22 cellular contexts compared by ENCODE assay signal in the genomic region with DNA sequence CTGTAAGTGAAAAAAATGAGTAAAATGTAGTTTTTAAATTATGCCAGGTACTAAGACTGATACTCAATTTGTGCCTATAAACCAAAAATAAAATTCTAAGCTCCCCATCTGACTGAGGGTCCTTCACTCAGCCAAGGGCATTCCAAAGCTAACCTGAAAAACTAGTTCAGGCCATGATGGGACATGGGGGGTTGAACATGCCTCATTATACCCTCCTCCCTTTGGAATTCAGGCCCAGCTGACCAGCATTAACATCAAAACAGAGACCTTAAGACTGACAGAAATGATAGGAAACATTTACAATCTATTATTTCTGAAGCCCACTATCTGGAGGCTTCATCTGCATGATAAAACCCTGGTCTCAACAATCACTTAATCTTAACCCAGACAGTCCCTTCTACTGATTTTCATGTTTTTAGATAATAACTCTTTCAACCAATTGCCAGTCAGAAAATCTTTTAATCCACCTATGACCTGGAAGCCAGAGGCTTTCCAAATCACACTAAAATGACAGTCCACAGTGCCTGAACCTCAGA.
DNase-seq lines count a peak whose midpoint lies in the region; ATAC-seq, FAIRE-seq and TF ChIP-seq lines count a peak whose summit lies in the region.
"Had no signal": no experiment of that assay in that cellular context is flagged by ENCODE, and none has a peak within 500 bp of the region (broad histone marks: within the 10 kb centered on the region; RNA-seq: fewer than 3 reads in every experiment).

No MANE protein-coding gene starts in this region.

- TF ChIP-seq CTCF in GM23338 (conservative IDR thresholded peaks at IDR 0.05; ENCODE audit: low read depth in 2 of 2): no peak

- H3K27me3 ChIP-seq in GM23338 (ENCODE audit: insufficient read depth): peaks cover 43% of the 10 kb centered on the region
- peaks cover 9% of the 10 kb centered on the region for H3K27me3 ChIP-seq in iPS DF 6.9 (ENCODE audit: control insufficient read depth, insufficient read depth, low read length)
- H3K27me3 ChIP-seq in naive thymus-derived CD4-positive, alpha-beta T cell (ENCODE audit: control insufficient read depth in 2 of 2, insufficient read depth in 2 of 2, low read length in 2 of 2): no peaks in the 10 kb centered on the region
- no peaks in the 10 kb centered on the region for H3K27me3 ChIP-seq in small intestine (ENCODE audit: control insufficient read depth in 2 of 2, insufficient read depth in 2 of 2, low read length in 2 of 2)

- no peak for TF ChIP-seq RAD21 in Ishikawa (IDR thresholded peaks at IDR 0.05; ENCODE audit: low read depth)

- H3K9me3 ChIP-seq in iPS DF 6.9 (ENCODE audit: control insufficient read depth, insufficient read depth, low read length) (no peaks in the 10 kb centered on the region), small intestine (ENCODE audit: control insufficient read depth, low read depth) (no peaks in the 10 kb centered on the region)
- H3K9me3 ChIP-seq in naive thymus-derived CD4-positive, alpha-beta T cell (ENCODE audit: control insufficient read depth in 2 of 3, low read length in 3 of 3): no peaks in the 10 kb centered on the region
- H3K9me3 ChIP-seq: A549 had no signal

- no peak overlapping the region for H3K27ac ChIP-seq in GM23338 (ENCODE audit: low read depth)
- no peak overlapping the region for H3K27ac ChIP-seq in iPS DF 6.9 (ENCODE audit: low read length)
- H3K27ac ChIP-seq in naive thymus-derived CD4-positive, alpha-beta T cell (ENCODE audit: low read depth, low read length): no peak overlapping the region
- H3K27ac ChIP-seq in small intestine (ENCODE audit: low read depth in 1 of 2, low read length in 1 of 2): no peak overlapping the region
- H3K27ac ChIP-seq: A549 had no signal

- POLR2A ChIA-PET in naive thymus-derived CD4-positive, alpha-beta T cell (lab: Charles Lee): interaction anchor here (0.6 kb wide), 1 partner anchor 16 kb away, joined by 5 read pairs; no protein-coding TSS in a partner anchor

- CTCF ChIA-PET in naive thymus-derived CD4-positive, alpha-beta T cell (lab: Charles Lee): interaction anchor here (1.1 kb wide), 1 partner anchor 19 kb away, joined by 3 read pairs; no protein-coding TSS in a partner anchor

- FAIRE-seq in small intestine (lab: Jason Lieb, UNC): no peak
- FAIRE-seq: A549, GM12878 had no signal

- H3K9me3 Mint-ChIP-seq in GM23338: peaks cover 25% of the 10 kb centered on the region; the same call in 2 of the 3 replicates
- H3K9me3 Mint-ChIP-seq in naive thymus-derived CD4-positive, alpha-beta T cell: peaks cover 2 to 18% (median 9%) of the 10 kb centered on the region in 11 donors
- H3K9me3 Mint-ChIP-seq: HFFc6 had no signal

- H3K27ac Mint-ChIP-seq in GM23338: peak overlapping the region; percentile 24; the same call in 1 of the 2 replicates
- peak overlapping the region in 6 of 9 donors; percentile 2 to 83 (median 24) for H3K27ac Mint-ChIP-seq in naive thymus-derived CD4-positive, alpha-beta T cell
- H3K27ac Mint-ChIP-seq: HFFc6 had no signal

- H3K4me1 Mint-ChIP-seq in GM23338: peaks cover 66% of the 10 kb centered on the region
- peaks cover 29 to 67% (median 61%) of the 10 kb centered on the region in 7 donors for H3K4me1 Mint-ChIP-seq in naive thymus-derived CD4-positive, alpha-beta T cell

- H3K4me1 ChIP-seq in GM23338 (ENCODE audit: insufficient read depth): peaks cover 47% of the 10 kb centered on the region
- peaks cover 2% of the 10 kb centered on the region; the same call in 1 of the 2 replicates for H3K4me1 ChIP-seq in iPS DF 6.9 (ENCODE audit: control insufficient read depth, insufficient read depth, low read length)
- peaks cover 32 to 41% of the 10 kb centered on the region in 2 donors for H3K4me1 ChIP-seq in naive thymus-derived CD4-positive, alpha-beta T cell (ENCODE audit: control insufficient read depth in 2 of 2, insufficient read depth in 2 of 2, low read length in 2 of 2)
- peaks cover 0 to 2% of the 10 kb centered on the region in 2 donors for H3K4me1 ChIP-seq in small intestine (ENCODE audit: control insufficient read depth in 2 of 2, insufficient read depth in 1 of 2, low read depth in 1 of 2, low read length in 1 of 2)
- H3K4me1 ChIP-seq: A549 had no signal

- 0 out of 2 replicates have a peak, but pooled peaks cover 2% of the 10 kb centered on the region for H3K79me2 ChIP-seq in GM23338 (replicated peaks; ENCODE audit: insufficient read depth)

- H3K36me3 ChIP-seq in GM23338 (ENCODE audit: insufficient read depth) (no peaks in the 10 kb centered on the region), iPS DF 6.9 (ENCODE audit: control insufficient read depth, insufficient read depth, low read length) (no peaks in the 10 kb centered on the region; the same call in 1 of the 2 replicates), small intestine (ENCODE audit: control insufficient read depth in 2 of 2, insufficient read depth in 2 of 2, low read length in 2 of 2) (no peaks in the 10 kb centered on the region)
- no peaks in the 10 kb centered on the region for H3K36me3 ChIP-seq in naive thymus-derived CD4-positive, alpha-beta T cell (ENCODE audit: control insufficient read depth in 2 of 3, insufficient read depth in 3 of 3, low read length in 3 of 3)

- peaks cover 54% of the 10 kb centered on the region for H3K36me3 Mint-ChIP-seq in GM23338 (ENCODE audit: low read depth)
- H3K36me3 Mint-ChIP-seq in naive thymus-derived CD4-positive, alpha-beta T cell: peaks cover 8 to 23% (median 12%) of the 10 kb centered on the region in 5 donors

- peak; percentile 87 for DNase-seq in GM23338 (ENCODE audit: low spot score)
- DNase-seq in iPS DF 6.9 (ENCODE audit: low read depth, low spot score): peak; percentile 27
- DNase-seq in naive thymus-derived CD4-positive, alpha-beta T cell: no peak
- no peak for DNase-seq in small intestine
- no peak for DNase-seq in T-helper 2 cell
- DNase-seq in NCI-H2107 (lab: John Stamatoyannopoulos, UW): no peak
- DNase-seq: CD4-positive, alpha-beta memory T cell; GOT3; HFFc6; KBM-7; MV-4-11; NCI-H187; NCI-H226; NCI-H524; NCI-H82; RPMI8226; SHP77 treated with DMSO at 0.1 percent for 48 hours had no signal

- no peak for TF ChIP-seq EP300 in Ishikawa (IDR thresholded peaks at IDR 0.05; ENCODE audit: borderline replicate concordance)

- ATAC-seq in GM23338 (peak; percentile 54), HG03432 (IDR thresholded peaks at IDR 0.05; ENCODE audit: unreplicated experiment) (no peak)
- ATAC-seq in naive thymus-derived CD4-positive, alpha-beta T cell: no peak
- ATAC-seq: A549, GM12878, SK-N-SH treated with all-trans-retinoic acid at 6 μM for 48 hours had no signal

- H3K4me3 ChIP-seq in GM23338 (no peak overlapping the region), iPS DF 6.9 (ENCODE audit: low read length) (no peak overlapping the region), small intestine (ENCODE audit: low read depth in 1 of 2, low read length in 2 of 2) (no peak overlapping the region)
- no peak overlapping the region for H3K4me3 ChIP-seq in naive thymus-derived CD4-positive, alpha-beta T cell (ENCODE audit: low read length)
- H3K4me3 ChIP-seq: A549, GM12878 had no signal

- H4K20me1 ChIP-seq in GM23338 (replicated peaks; ENCODE audit: insufficient read depth): peaks cover 12% of the 10 kb centered on the region

- H3F3A ChIP-seq in GM23338 (replicated peaks; ENCODE audit: low read depth): no peaks in the 10 kb centered on the region

- H3K4me3 Mint-ChIP-seq in GM23338: peak overlapping the region; percentile 53
- no peak overlapping the region for H3K4me3 Mint-ChIP-seq in naive thymus-derived CD4-positive, alpha-beta T cell
- H3K4me3 Mint-ChIP-seq: HFFc6 had no signal

- no peak overlapping the region for H2AFZ ChIP-seq in GM23338

- 0 out of 2 replicates have a peak overlapping the region, but pooled peaks have one; percentile 12 for H3K4me2 ChIP-seq in GM23338
- H3K4me2 ChIP-seq: A549 had no signal

- peaks cover 14% of the 10 kb centered on the region; the same call in 1 of the 2 replicates for H3K9me2 ChIP-seq in GM23338 (ENCODE audit: insufficient read depth)

- intact Hi-C loops in naive thymus-derived CD4-positive, alpha-beta T cell (cut with micrococcal nuclease): no loop called here

- peaks cover 24% of the 10 kb centered on the region for H3K27me3 Mint-ChIP-seq in GM23338 (ENCODE audit: insufficient read depth, low read depth, poor library complexity)
- no peaks in the 10 kb centered on the region for H3K27me3 Mint-ChIP-seq in naive thymus-derived CD4-positive, alpha-beta T cell
- H3K27me3 Mint-ChIP-seq: CD4-positive, alpha-beta memory T cell had no signal

TF ChIP-seq in GM23338, 12 proteins besides CTCF, POLR2A, EP300 and RAD21 (continues in another document):
- TF ChIP-seq NANOG (IDR thresholded peaks at IDR 0.05; ENCODE audit: borderline replicate concordance): peak; percentile 49; the same call in 1 of the 2 replicates
- TF ChIP-seq JUNB (IDR thresholded peaks at IDR 0.05; ENCODE audit: unreplicated experiment): no peak

TF ChIP-seq in Ishikawa, 13 proteins besides CTCF, POLR2A, EP300 and RAD21:
- TF ChIP-seq TEAD4 (IDR thresholded peaks at IDR 0.05) (peak; percentile 76), ZBTB7A (IDR thresholded peaks at IDR 0.05; ENCODE audit: low read depth) (no peak)
TF ChIP-seq in Ishikawa: peak in this region for 1.

Comparison
In these comparisons a context has a peak if more than half of its experiments do, and no peak if none do; other contexts are left out.
1. DNase-seq: peak in GM23338 (single experiment) and iPS DF 6.9 (single experiment); none in naive thymus-derived CD4-positive, alpha-beta T cell (0 of 9), small intestine (single experiment), T-helper 2 cell (0 of 5) and NCI-H2107 (single experiment).